ENCODE assay signal across 9 cellular contexts in the genomic region with DNA sequence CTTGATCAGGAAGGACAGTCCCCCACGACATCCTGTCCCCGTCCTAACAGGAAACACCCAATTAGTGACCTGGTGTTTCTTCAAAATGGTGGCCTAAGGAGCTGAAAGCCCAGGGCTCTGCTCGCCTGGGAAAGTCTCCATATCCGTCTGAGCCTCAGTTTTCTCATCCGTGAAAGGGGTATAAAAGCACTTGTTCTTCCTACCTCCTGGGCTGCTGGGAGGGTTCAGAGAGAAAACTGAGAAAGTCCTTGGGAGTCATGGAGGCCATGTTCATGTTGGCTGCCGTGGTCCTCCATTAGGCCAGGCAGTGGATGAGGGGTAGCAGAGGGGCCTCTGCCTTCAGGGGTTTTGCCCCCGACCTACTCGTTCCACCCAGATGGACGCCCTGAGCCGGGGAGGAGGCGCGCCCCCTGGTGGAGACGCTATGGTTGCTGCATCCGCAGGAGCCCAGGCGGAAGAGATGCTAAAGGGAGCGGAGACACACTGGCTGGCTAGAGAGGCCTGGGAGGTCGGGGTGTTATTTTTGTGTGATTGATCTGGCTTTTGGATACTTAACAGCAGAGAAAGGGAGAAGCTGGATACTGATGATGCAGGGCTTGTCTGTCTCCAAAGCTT.
DNase-seq lines count a peak whose midpoint lies in the region; ATAC-seq, FAIRE-seq and TF ChIP-seq lines count a peak whose summit lies in the region.
"Had no signal": no experiment of that assay in that cellular context is flagged by ENCODE, and none has a peak within 500 bp of the region (broad histone marks: within the 10 kb centered on the region; RNA-seq: fewer than 3 reads in every experiment).

No MANE protein-coding gene starts in this region.

- in situ Hi-C loops in GM12878 (cut with MboI), result no loop called here

- H3K4me3 ChIP-seq in GM12875 (ENCODE audit: low read depth, low read length) (no peak overlapping the region), GM12878 (no peak overlapping the region), stomach (no peak overlapping the region), MG63 (no peak overlapping the region)

- FAIRE-seq in GM12878 (lab: Jason Lieb, UNC), result no peak

- CTCF ChIA-PET in GM12878 (lab: Yijun Ruan, JAX), result interaction anchor here (0.6 to 3.7 kb wide), 14 partner anchors 11 to 151 kb away, joined by 3 to 26 read pairs (median 4); no protein-coding TSS in a partner anchor

- peak; percentile 81 for TF ChIP-seq CTCF in GM12875 (IDR thresholded peaks at IDR 0.05; ENCODE audit: borderline replicate concordance, insufficient read depth, low read depth, low read length)
- TF ChIP-seq CTCF in GM12878 (IDR thresholded peaks at IDR 0.05 in 2 of 3, conservative IDR thresholded peaks at IDR 0.05 in 1 of 3; ENCODE audit: control insufficient read depth in 2 of 3, extremely low read depth in 1 of 3, insufficient read depth in 1 of 3, low read depth in 3 of 3, low read length in 3 of 3), result peak; percentile 57 to 87 (median 71)
- TF ChIP-seq CTCF in mesothelial cell of epicardium (IDR thresholded peaks at IDR 0.05; ENCODE audit: unreplicated experiment), result peak; percentile 73
- peak in 4 of 7 experiments; percentile 28 to 40 (median 32) for TF ChIP-seq CTCF in stomach (IDR thresholded peaks at IDR 0.05)

- RAD21 ChIA-PET in GM12878 (lab: Charles Lee; ENCODE audit: unreplicated experiment), result interaction anchor here (0.7 to 1.8 kb wide), 3 partner anchors 64 to 148 kb away, joined by 3 to 7 read pairs (median 3); no protein-coding TSS in a partner anchor

- no peak for TF ChIP-seq POLR2A in GM12878 (IDR thresholded peaks at IDR 0.05; ENCODE audit: low read depth, low read length)
- no peak for TF ChIP-seq POLR2A in stomach (IDR thresholded peaks at IDR 0.05)

- no peaks in the 10 kb centered on the region for H3K27me3 Mint-ChIP-seq in mesothelial cell of epicardium (ENCODE audit: low read depth)

- no peak overlapping the region; the same call in none of the 2 replicates for H2AFZ ChIP-seq in GM12878 (ENCODE audit: control insufficient read depth, low read depth, low read length)

- no TSS peak for BruUV-seq in GM12878 (replicated peaks; lab: Mats Ljungman, UMichigan)

- TF ChIP-seq EP300 in GM12878 (IDR thresholded peaks at IDR 0.05; ENCODE audit: borderline replicate concordance in 1 of 2, control insufficient read depth in 1 of 2, low read depth in 2 of 2, low read length in 2 of 2) (no peak), stomach (IDR thresholded peaks at IDR 0.05) (no peak)

- DNase-seq in T-helper 9 cell (peak; percentile 65), GM12878 (ENCODE audit: low read depth, low spot score) (no peak), mesothelial cell of epicardium (ENCODE audit: low spot score in 2 of 2, unreplicated experiment in 2 of 2) (peak in 1 of 2 experiments; percentile 69), stomach (no peak), MG63 (no peak)

- no peaks in the 10 kb centered on the region for H3K9me3 ChIP-seq in GM12878 (replicated peaks; ENCODE audit: control insufficient read depth, insufficient read depth, low read length)
- H3K9me3 ChIP-seq in stomach, result no peaks in the 10 kb centered on the region
- H3K9me3 ChIP-seq in MG63, result no peaks in the 10 kb centered on the region

- H3K4me3 Mint-ChIP-seq in mesothelial cell of epicardium, result no peak overlapping the region

- WGBS in GM12878 (ENCODE audit: insufficient coverage, insufficient replicate concordance, low lambda C conversion rate, missing lambda C conversion rate), result 61% methylated on average over 17 of the region's 17 CpGs
- WGBS in stomach, 5 donors, result 56 to 62% (median 59%) methylated on average over 16 to 17 of the region's 17 CpGs

- H3K27ac ChIP-seq in GM12878 (ENCODE audit: control insufficient read depth, insufficient read depth) (no peak overlapping the region), stomach (no peak overlapping the region)
- H3K27ac ChIP-seq: KMS-11 had no signal

- no peaks in the 10 kb centered on the region; the same call in 1 of the 2 replicates for H4K20me1 ChIP-seq in GM12878 (ENCODE audit: control insufficient read depth, insufficient read depth)

- no peak overlapping the region for H3K9ac ChIP-seq in GM12878 (ENCODE audit: control insufficient read depth, insufficient read depth, low read length)
- H3K9ac ChIP-seq: KMS-11 had no signal

- POLR2A ChIA-PET in GM12878 (lab: Charles Lee), result interaction anchor here (0.6 kb wide), 1 partner anchor 80 kb away, joined by 4 read pairs; no protein-coding TSS in a partner anchor

- ATAC-seq in GM12878, result peak; percentile 86
- ATAC-seq in GM18868 (IDR thresholded peaks at IDR 0.05; ENCODE audit: unreplicated experiment), result no peak
- ATAC-seq in HG03175 (IDR thresholded peaks at IDR 0.05; ENCODE audit: unreplicated experiment), result no peak

- H3K36me3 Mint-ChIP-seq in mesothelial cell of epicardium, result no peaks in the 10 kb centered on the region

- H3K9me3 Mint-ChIP-seq in mesothelial cell of epicardium, result no peaks in the 10 kb centered on the region

- H3K36me3 ChIP-seq in GM12878 (ENCODE audit: control insufficient read depth in 2 of 2, insufficient read depth in 2 of 2, low read length in 1 of 2) (no peaks in the 10 kb centered on the region; a peak in 1 of 4 replicates), stomach (peaks cover 0 to 22% (median 19%) of the 10 kb centered on the region in 4 donors), MG63 (no peaks in the 10 kb centered on the region)

- peak; percentile 66 for TF ChIP-seq RAD21 in GM12878 (IDR thresholded peaks at IDR 0.05; ENCODE audit: insufficient read depth, low read depth, low read length)

- SMC1A ChIA-PET in GM12878 (lab: Charles Lee; ENCODE audit: uncharacterized antibody, unreplicated experiment), result interaction anchor here (0.6 to 1.2 kb wide), 2 partner anchors 140 to 147 kb away, joined by 3 read pairs; no protein-coding TSS in a partner anchor

- intact Hi-C loops in GM12878 (cut with micrococcal nuclease; ENCODE audit: unreplicated experiment) (no loop called here), stomach (cut with DNase I; ENCODE audit: low total_unique reads) (no loop called here)

- H3K4me1 Mint-ChIP-seq in mesothelial cell of epicardium, result no peaks in the 10 kb centered on the region

- H3K27me3 ChIP-seq in GM12878 (replicated peaks in 1 of 2; ENCODE audit: control insufficient read depth in 2 of 2, insufficient read depth in 2 of 2, low read length in 1 of 2) (no peaks in the 10 kb centered on the region), stomach (no peaks in the 10 kb centered on the region), MG63 (no peaks in the 10 kb centered on the region)

- peaks cover 13% of the 10 kb centered on the region for H3K4me1 ChIP-seq in GM12878 (ENCODE audit: control insufficient read depth, insufficient read depth, low read length)
- peaks cover 0 to 19% (median 0%) of the 10 kb centered on the region in 4 donors for H3K4me1 ChIP-seq in stomach

- no peak overlapping the region for H3K27ac Mint-ChIP-seq in mesothelial cell of epicardium

- no peaks in the 10 kb centered on the region for H3K79me2 ChIP-seq in GM12878 (ENCODE audit: control insufficient read depth, insufficient read depth, low read length)

- H3K4me2 ChIP-seq in GM12878 (ENCODE audit: control insufficient read depth, insufficient read depth), result 0 out of 2 replicates have a peak overlapping the region, but pooled peaks have one; percentile 19
- H3K4me2 ChIP-seq: KMS-11 had no signal

TF ChIP-seq in GM12878, 131 proteins besides CTCF, POLR2A, EP300 and RAD21 (continues in another document):
- TF ChIP-seq SMC3 (IDR thresholded peaks at IDR 0.05; ENCODE audit: borderline replicate concordance, low read length) (peak; percentile 46; the same call in 1 of the 2 replicates), TCF3 (IDR thresholded peaks at IDR 0.05; ENCODE audit: borderline replicate concordance, insufficient read depth, low read depth, low read length) (no peak), YY1 (IDR thresholded peaks at IDR 0.05; ENCODE audit: low read depth, low read length) (0 out of 2 replicates have a peak, but pooled peaks have one; percentile 22), JUND (IDR thresholded peaks at IDR 0.05; ENCODE audit: low read depth, low read length) (no peak), TAF1 (IDR thresholded peaks at IDR 0.05; ENCODE audit: borderline replicate concordance, low read depth, low read length) (no peak), PAX8 (IDR thresholded peaks at IDR 0.05) (no peak), CHD2 (IDR thresholded peaks at IDR 0.05; ENCODE audit: borderline replicate concordance, low read depth, low read length) (no peak), ZNF24 (IDR thresholded peaks at IDR 0.05) (no peak)
- TF ChIP-seq, protein P1, sequence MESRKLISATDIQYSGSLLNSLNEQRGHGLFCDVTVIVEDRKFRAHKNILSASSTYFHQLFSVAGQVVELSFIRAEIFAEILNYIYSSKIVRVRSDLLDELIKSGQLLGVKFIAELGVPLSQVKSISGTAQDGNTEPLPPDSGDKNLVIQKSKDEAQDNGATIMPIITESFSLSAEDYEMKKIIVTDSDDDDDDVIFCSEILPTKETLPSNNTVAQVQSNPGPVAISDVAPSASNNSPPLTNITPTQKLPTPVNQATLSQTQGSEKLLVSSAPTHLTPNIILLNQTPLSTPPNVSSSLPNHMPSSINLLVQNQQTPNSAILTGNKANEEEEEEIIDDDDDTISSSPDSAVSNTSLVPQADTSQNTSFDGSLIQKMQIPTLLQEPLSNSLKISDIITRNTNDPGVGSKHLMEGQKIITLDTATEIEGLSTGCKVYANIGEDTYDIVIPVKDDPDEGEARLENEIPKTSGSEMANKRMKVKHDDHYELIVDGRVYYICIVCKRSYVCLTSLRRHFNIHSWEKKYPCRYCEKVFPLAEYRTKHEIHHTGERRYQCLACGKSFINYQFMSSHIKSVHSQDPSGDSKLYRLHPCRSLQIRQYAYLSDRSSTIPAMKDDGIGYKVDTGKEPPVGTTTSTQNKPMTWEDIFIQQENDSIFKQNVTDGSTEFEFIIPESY (IDR thresholded peaks at IDR 0.05), result peak; percentile 67; the same call in 1 of the 2 replicates
- TF ChIP-seq, protein P2, sequence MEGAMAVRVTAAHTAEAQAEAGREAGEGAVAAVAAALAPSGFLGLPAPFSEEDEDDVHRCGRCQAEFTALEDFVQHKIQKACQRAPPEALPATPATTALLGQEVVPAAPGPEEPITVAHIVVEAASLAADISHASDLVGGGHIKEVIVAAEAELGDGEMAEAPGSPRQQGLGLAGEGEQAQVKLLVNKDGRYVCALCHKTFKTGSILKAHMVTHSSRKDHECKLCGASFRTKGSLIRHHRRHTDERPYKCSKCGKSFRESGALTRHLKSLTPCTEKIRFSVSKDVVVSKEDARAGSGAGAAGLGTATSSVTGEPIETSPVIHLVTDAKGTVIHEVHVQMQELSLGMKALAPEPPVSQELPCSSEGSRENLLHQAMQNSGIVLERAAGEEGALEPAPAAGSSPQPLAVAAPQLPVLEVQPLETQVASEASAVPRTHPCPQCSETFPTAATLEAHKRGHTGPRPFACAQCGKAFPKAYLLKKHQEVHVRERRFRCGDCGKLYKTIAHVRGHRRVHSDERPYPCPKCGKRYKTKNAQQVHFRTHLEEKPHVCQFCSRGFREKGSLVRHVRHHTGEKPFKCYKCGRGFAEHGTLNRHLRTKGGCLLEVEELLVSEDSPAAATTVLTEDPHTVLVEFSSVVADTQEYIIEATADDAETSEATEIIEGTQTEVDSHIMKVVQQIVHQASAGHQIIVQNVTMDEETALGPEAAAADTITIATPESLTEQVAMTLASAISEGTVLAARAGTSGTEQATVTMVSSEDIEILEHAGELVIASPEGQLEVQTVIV (IDR thresholded peaks at IDR 0.05; ENCODE audit: borderline replicate concordance, partially characterized antibody), result no peak
